ENCODE assay signal across 28 cellular contexts in genomic region chr6:75952132-75952531, GRCh38.
"Had no signal": no experiment of that assay in that cellular context is flagged by ENCODE, and none has a peak within 500 bp of the region (broad histone marks: within the 10 kb centered on the region; RNA-seq: fewer than 3 reads in every experiment).

No MANE protein-coding gene starts in this region.

- H3K4me1 ChIP-seq: gastrocnemius medialis, pancreas, prostate gland, tibial nerve, upper lobe of right lung, uterus had no signal

- H3K4me3 Mint-ChIP-seq: effector memory CD8-positive, alpha-beta T cell; memory B cell; naive B cell; natural killer cell treated with Interleukin-12 subunit alpha and Interleukin-12 subunit beta and Interleukin-15 and Interleukin-18, amount 100 ng/mL, for 72 hours; neural crest cell; stimulated activated naive B cell treated with anti-CD40 and anti-IgM and Interleukin-4, amounts not matched to agents 10 μg/mL and 1 μg/mL and 100 μg/mL, for 72 hours; stimulated activated naive CD8-positive, alpha-beta T cell treated with anti-CD3 and anti-CD28 coated beads, Interleukin-15, Interleukin-2, amounts not matched to agents 100 ng/mL and 50 ng/mL, for 24 hours had no signal

- H3K36me3 Mint-ChIP-seq: memory B cell; naive B cell; natural killer cell treated with Interleukin-12 subunit alpha and Interleukin-12 subunit beta and Interleukin-15 and Interleukin-18, amount 100 ng/mL, for 72 hours; stimulated activated naive B cell treated with anti-CD40 and anti-IgM and Interleukin-4, amounts not matched to agents 10 μg/mL and 1 μg/mL and 100 μg/mL, for 72 hours had no signal

- H3K27ac Mint-ChIP-seq: effector memory CD8-positive, alpha-beta T cell; memory B cell; naive B cell; natural killer cell treated with Interleukin-12 subunit alpha and Interleukin-12 subunit beta and Interleukin-15 and Interleukin-18, amount 100 ng/mL, for 72 hours; stimulated activated naive B cell treated with anti-CD40 and anti-IgM and Interleukin-4, amounts not matched to agents 10 μg/mL and 1 μg/mL and 100 μg/mL, for 72 hours; stimulated activated naive CD8-positive, alpha-beta T cell treated with anti-CD3 and anti-CD28 coated beads, Interleukin-15, Interleukin-2, amounts not matched to agents 100 ng/mL and 50 ng/mL, for 24 hours had no signal

- FAIRE-seq: endometrium, keratinocyte, pancreas had no signal

- ATAC-seq: effector memory CD8-positive, alpha-beta T cell; gastrocnemius medialis; mucosa of descending colon; natural killer cell treated with Interleukin-12 subunit alpha and Interleukin-12 subunit beta and Interleukin-15 and Interleukin-18, amount 100 ng/mL, for 72 hours; sciatic nerve; stimulated activated naive B cell treated with anti-CD40 and anti-IgM and Interleukin-4, amounts not matched to agents 10 μg/mL and 1 μg/mL and 100 μg/mL, for 72 hours; upper lobe of right lung had no signal

- DNase-seq: dermis blood vessel endothelial cell; effector memory CD8-positive, alpha-beta T cell; erythroblast; esophagus squamous epithelium; foreskin fibroblast; gastrocnemius medialis; head of caudate nucleus; mucosa of descending colon; naive B cell; pancreas; stimulated activated CD4-positive, alpha-beta T cell treated with anti-CD3 and anti-CD28 coated beads, Interleukin-4, amount 100 ng/mL, for 4 hours; stimulated activated naive B cell treated with anti-CD40 and anti-IgM and Interleukin-4, amounts not matched to agents 10 μg/mL and 1 μg/mL and 100 μg/mL, for 72 hours; upper lobe of right lung; uterus had no signal

- H3K27me3 Mint-ChIP-seq: memory B cell; naive B cell; stimulated activated naive B cell treated with anti-CD40 and anti-IgM and Interleukin-4, amounts not matched to agents 10 μg/mL and 1 μg/mL and 100 μg/mL, for 72 hours had no signal

- H3K27me3 ChIP-seq: gastrocnemius medialis, neutrophil, pancreas, right atrium auricular region, tibial nerve, upper lobe of right lung, uterus had no signal

- H3K27ac ChIP-seq: coronary artery, gastrocnemius medialis, neutrophil, prostate gland, right atrium auricular region, thoracic aorta, tibial nerve, upper lobe of right lung, uterus had no signal

- H3K4me3 ChIP-seq: coronary artery, esophagus squamous epithelium, gastrocnemius medialis, lung, mucosa of descending colon, pancreas, prostate gland, right atrium auricular region, thoracic aorta, tibial nerve, upper lobe of right lung, uterus had no signal

- H3K9me3 Mint-ChIP-seq: effector memory CD8-positive, alpha-beta T cell; stimulated activated naive CD8-positive, alpha-beta T cell treated with anti-CD3 and anti-CD28 coated beads, Interleukin-15, Interleukin-2, amounts not matched to agents 100 ng/mL and 50 ng/mL, for 24 hours had no signal

- H3K4me1 Mint-ChIP-seq: memory B cell; naive B cell; neural crest cell; stimulated activated naive B cell treated with anti-CD40 and anti-IgM and Interleukin-4, amounts not matched to agents 10 μg/mL and 1 μg/mL and 100 μg/mL, for 72 hours had no signal

- H3K9me3 ChIP-seq: esophagus squamous epithelium, gastrocnemius medialis, mucosa of descending colon, neutrophil, pancreas, prostate gland, right atrium auricular region, thoracic aorta, tibial nerve, upper lobe of right lung, uterus had no signal

- H3K36me3 ChIP-seq: esophagus squamous epithelium, gastrocnemius medialis, neutrophil, pancreas, prostate gland, right atrium auricular region, thoracic aorta, tibial nerve, upper lobe of right lung, uterus had no signal
